1 cellular context compared by ENCODE assay signal in the genomic region with DNA sequence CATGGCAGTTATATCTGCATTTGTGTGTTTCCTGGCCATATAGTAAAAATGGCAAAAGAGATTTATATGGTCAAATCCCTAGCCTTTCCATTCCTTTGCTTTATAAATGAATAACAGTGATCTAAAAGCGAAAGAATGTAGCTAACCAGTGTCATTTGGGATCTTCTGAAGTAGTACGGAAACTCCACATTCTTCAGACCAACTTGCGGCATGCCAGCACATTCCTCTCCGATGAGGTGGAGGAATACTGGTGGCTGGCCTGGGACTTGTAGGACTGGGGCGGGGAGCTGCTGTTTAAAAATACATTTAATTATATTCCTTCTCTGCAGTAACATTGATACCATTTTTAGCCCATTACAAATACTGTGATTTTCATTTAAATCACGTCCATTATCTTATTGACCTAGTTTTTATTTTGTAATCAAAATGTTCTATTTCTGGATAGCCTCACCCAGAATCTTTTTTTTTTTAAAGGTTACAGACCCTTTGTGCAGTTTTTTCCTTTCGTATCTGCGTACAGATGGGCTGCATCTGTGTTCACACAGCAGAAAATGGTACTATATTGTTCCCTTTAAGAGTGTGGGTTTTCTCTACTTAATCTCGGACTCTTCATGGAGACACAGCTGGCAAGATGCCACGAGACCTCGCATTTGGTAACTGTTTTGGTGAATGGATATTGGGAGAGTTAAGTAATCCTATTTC.
TF ChIP-seq lines count a peak whose summit lies in the region.

No MANE protein-coding gene starts in this region.

TF ChIP-seq in SK-N-SH, 30 proteins besides CTCF, POLR2A, EP300 and RAD21 (continued from another document):
- TF ChIP-seq ZBTB33 (IDR thresholded peaks at IDR 0.05; ENCODE audit: borderline replicate concordance, low read depth), result peak; percentile 55; the same call in 1 of the 2 replicates
- TF ChIP-seq, protein P1, sequence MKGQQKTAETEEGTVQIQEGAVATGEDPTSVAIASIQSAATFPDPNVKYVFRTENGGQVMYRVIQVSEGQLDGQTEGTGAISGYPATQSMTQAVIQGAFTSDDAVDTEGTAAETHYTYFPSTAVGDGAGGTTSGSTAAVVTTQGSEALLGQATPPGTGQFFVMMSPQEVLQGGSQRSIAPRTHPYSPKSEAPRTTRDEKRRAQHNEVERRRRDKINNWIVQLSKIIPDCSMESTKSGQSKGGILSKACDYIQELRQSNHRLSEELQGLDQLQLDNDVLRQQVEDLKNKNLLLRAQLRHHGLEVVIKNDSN (IDR thresholded peaks at IDR 0.05; ENCODE audit: borderline replicate concordance, low read depth), result no peak
- TF ChIP-seq RCOR1 (IDR thresholded peaks at IDR 0.05; ENCODE audit: low read length), result no peak
- TF ChIP-seq TAF1 (IDR thresholded peaks at IDR 0.05; ENCODE audit: borderline replicate concordance, low read depth, low read length), result 0 out of 2 replicates have a peak, but pooled peaks have one; percentile 21
- TF ChIP-seq TEAD4 (IDR thresholded peaks at IDR 0.05; ENCODE audit: borderline replicate concordance, insufficient read depth), result peak; percentile 99
- peak; percentile 90 for TF ChIP-seq TCF12 (IDR thresholded peaks at IDR 0.05)
- no peak for TF ChIP-seq GABPA (IDR thresholded peaks at IDR 0.05; ENCODE audit: low read depth)
- TF ChIP-seq NRF1 (IDR thresholded peaks at IDR 0.05; ENCODE audit: low read depth, low read length), result no peak
- TF ChIP-seq JUND (IDR thresholded peaks at IDR 0.05), result peak; percentile 96
- TF ChIP-seq SMC3 (IDR thresholded peaks at IDR 0.05; ENCODE audit: low read depth, low read length), result no peak
- TF ChIP-seq ELF1 (IDR thresholded peaks at IDR 0.05), result no peak
- TF ChIP-seq MAX (IDR thresholded peaks at IDR 0.05; ENCODE audit: low read depth), result peak; percentile 67
- TF ChIP-seq EZH2phosphoT487 (IDR thresholded peaks at IDR 0.05; ENCODE audit: borderline replicate concordance, low read depth), result no peak
- TF ChIP-seq FOXJ3 (CRISPR knock-in tag; IDR thresholded peaks at IDR 0.05), result no peak
- peak; percentile 77; the same call in 1 of the 2 replicates for TF ChIP-seq POLR2AphosphoS5 (IDR thresholded peaks at IDR 0.05; ENCODE audit: low read depth, low read length)
- TF ChIP-seq NFIC (IDR thresholded peaks at IDR 0.05; ENCODE audit: borderline replicate concordance), result peak; percentile 88
- TF ChIP-seq YY1 (IDR thresholded peaks at IDR 0.05; ENCODE audit: low read depth), result no peak
- no peak for TF ChIP-seq RFX5 (IDR thresholded peaks at IDR 0.05; ENCODE audit: low read length)
- no peak for TF ChIP-seq CHD2 (IDR thresholded peaks at IDR 0.05; ENCODE audit: low read length, partially characterized antibody)
- TF ChIP-seq SIN3A (IDR thresholded peaks at IDR 0.05; ENCODE audit: borderline replicate concordance, low read depth, low read length), result peak; percentile 76; the same call in 1 of the 2 replicates
- TF ChIP-seq FOSL2 (IDR thresholded peaks at IDR 0.05; ENCODE audit: borderline replicate concordance, low read depth), result peak; percentile 92; the same call in 1 of the 2 replicates
- peak; percentile 63 for TF ChIP-seq REST (IDR thresholded peaks at IDR 0.05; ENCODE audit: low read depth, low read length)
- TF ChIP-seq USF2 (IDR thresholded peaks at IDR 0.05; ENCODE audit: borderline replicate concordance, low read depth, low read length), result no peak
